Comparison of ENCODE assay signal across 17 cellular contexts in the genomic region with DNA sequence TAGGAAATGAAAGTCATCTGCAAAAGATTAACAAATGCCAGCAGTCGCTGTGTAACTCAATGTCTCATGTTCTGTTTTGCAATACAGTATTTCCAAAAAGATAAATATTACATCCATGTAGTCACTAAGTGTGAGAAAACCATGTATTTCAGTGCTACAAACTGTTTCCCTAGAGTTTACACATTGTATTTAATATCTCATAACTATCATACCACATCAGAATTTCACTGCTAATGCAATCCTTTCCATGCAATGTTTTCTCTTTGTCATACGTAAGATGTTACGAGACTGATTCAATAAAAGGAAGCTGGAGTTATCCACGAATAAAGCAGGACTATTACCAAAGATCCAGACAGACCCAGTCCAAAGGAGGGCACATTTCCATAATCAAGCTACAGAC.
DNase-seq lines count a peak whose midpoint lies in the region; ATAC-seq, FAIRE-seq and TF ChIP-seq lines count a peak whose summit lies in the region.
"Had no signal": no experiment of that assay in that cellular context is flagged by ENCODE, and none has a peak within 500 bp of the region (broad histone marks: within the 10 kb centered on the region; RNA-seq: fewer than 3 reads in every experiment).

No MANE protein-coding gene starts in this region.

- no peak for DNase-seq in HepG2 (ENCODE audit: low spot score)
- DNase-seq in right lobe of liver = no peak
- DNase-seq in HPDE6-E6E7 (ENCODE audit: extremely low spot score) = no peak
- DNase-seq in T-helper 2 cell = no peak
- DNase-seq in SHP77 treated with DMSO at 0.1 percent for 48 hours (lab: John Stamatoyannopoulos, UW) = no peak
- DNase-seq in stimulated activated CD8-positive, alpha-beta memory T cell treated with anti-CD3 and anti-CD28 coated beads, Interleukin-4, amount 100 ng/mL, for 48 hours = no peak
- DNase-seq: activated CD4-positive, alpha-beta T cell treated with anti-CD3 and anti-CD28 coated beads, Interleukin-2, amount 50 U/mL, for 4 hours; DND-41; hypothalamus; NCI-H1694; NCI-H524 treated with DMSO at 0.1 percent for 48 hours; T1000 had no signal

- H3K9ac ChIP-seq in liver (ENCODE audit: low read depth in 1 of 2, low read length in 2 of 2) = peak overlapping the region in 1 of 2 donors; percentile 43
- H3K9ac ChIP-seq in HepG2 (ENCODE audit: insufficient read depth, low read depth, low read length) = no peak overlapping the region
- H3K9ac ChIP-seq: neural progenitor cell had no signal

- H3K36me3 ChIP-seq in liver (ENCODE audit: control insufficient read depth in 4 of 4, insufficient read depth in 3 of 4, low read depth in 1 of 4, low read length in 3 of 4) (peaks cover 0 to 15% (median under 1%) of the 10 kb centered on the region in 4 donors), HepG2 (replicated peaks in 1 of 2; ENCODE audit: control insufficient read depth in 1 of 2, insufficient read depth in 2 of 2, low read length in 2 of 2) (no peaks in the 10 kb centered on the region), right lobe of liver (no peaks in the 10 kb centered on the region)
- H3K36me3 ChIP-seq: neural progenitor cell had no signal

- peaks cover 16% of the 10 kb centered on the region for H3K4me1 Mint-ChIP-seq in dendritic cell treated with granulocyte-macrophage colony-stimulating factor and Interleukin-4, amounts not matched to agents 40 ng/mL and 50 ng/mL, for 4 days (ENCODE audit: low read depth)
- H3K4me1 Mint-ChIP-seq: activated T-helper 17 cell treated with anti-CD3 and anti-CD28 coated beads, Interleukin-2, amount 50 U/mL, for 72 hours; neural progenitor cell had no signal

- no peak overlapping the region for H3K4me3 ChIP-seq in liver (ENCODE audit: low read depth in 1 of 3, low read length in 3 of 3)
- no peak overlapping the region for H3K4me3 ChIP-seq in HepG2 (replicated peaks in 1 of 3; ENCODE audit: insufficient read depth in 1 of 3, low read depth in 2 of 3, low read length in 3 of 3)
- no peak overlapping the region for H3K4me3 ChIP-seq in right lobe of liver
- H3K4me3 ChIP-seq: K562, neural progenitor cell had no signal

- peak overlapping the region; percentile 12 for H3K27ac Mint-ChIP-seq in dendritic cell treated with granulocyte-macrophage colony-stimulating factor and Interleukin-4, amounts not matched to agents 40 ng/mL and 50 ng/mL, for 4 days
- H3K27ac Mint-ChIP-seq: activated T-helper 17 cell treated with anti-CD3 and anti-CD28 coated beads, Interleukin-2, amount 50 U/mL, for 72 hours; neural progenitor cell had no signal

- no peak for TF ChIP-seq RAD21 in liver (IDR thresholded peaks at IDR 0.05)
- TF ChIP-seq RAD21 in HepG2 (CRISPR knock-in tag; IDR thresholded peaks at IDR 0.05) = no peak

- 27% methylated on average over 4 of the region's 4 CpGs for WGBS in liver
- 91% methylated on average over 4 of the region's 4 CpGs for WGBS in HepG2 (ENCODE audit: low lambda C conversion rate)
- WGBS in right lobe of liver (ENCODE audit: insufficient coverage, low coverage, low lambda C conversion rate, missing lambda C conversion rate) = 12% methylated on average over 4 of the region's 4 CpGs

- no peaks in the 10 kb centered on the region for H3K79me2 ChIP-seq in HepG2 (ENCODE audit: insufficient read depth, low read length)

- H3K4me3 Mint-ChIP-seq in dendritic cell treated with granulocyte-macrophage colony-stimulating factor and Interleukin-4, amounts not matched to agents 40 ng/mL and 50 ng/mL, for 4 days = no peak overlapping the region
- H3K4me3 Mint-ChIP-seq: activated T-helper 17 cell treated with anti-CD3 and anti-CD28 coated beads, Interleukin-2, amount 50 U/mL, for 72 hours; neural progenitor cell had no signal

- no peaks in the 10 kb centered on the region for H3K9me3 Mint-ChIP-seq in dendritic cell treated with granulocyte-macrophage colony-stimulating factor and Interleukin-4, amounts not matched to agents 40 ng/mL and 50 ng/mL, for 4 days
- H3K9me3 Mint-ChIP-seq: activated T-helper 17 cell treated with anti-CD3 and anti-CD28 coated beads, Interleukin-2, amount 50 U/mL, for 72 hours had no signal

- H3K36me3 Mint-ChIP-seq in dendritic cell treated with granulocyte-macrophage colony-stimulating factor and Interleukin-4, amounts not matched to agents 40 ng/mL and 50 ng/mL, for 4 days (ENCODE audit: low read depth) = no peaks in the 10 kb centered on the region
- H3K36me3 Mint-ChIP-seq: neural progenitor cell had no signal

- H3K9me3 ChIP-seq in liver (ENCODE audit: control insufficient read depth in 4 of 4, low read length in 3 of 4) (no peaks in the 10 kb centered on the region), HepG2 (ENCODE audit: low read length) (no peaks in the 10 kb centered on the region), right lobe of liver (no peaks in the 10 kb centered on the region)

- no peak for TF ChIP-seq POLR2A in HepG2 (IDR thresholded peaks at IDR 0.05; ENCODE audit: insufficient read depth in 1 of 2, low read depth in 2 of 2, low read length in 2 of 2)
- no peak for TF ChIP-seq POLR2A in right lobe of liver (IDR thresholded peaks at IDR 0.05)

- CTCF ChIA-PET in HepG2 (lab: Yijun Ruan, JAX; ENCODE audit: low intra/inter-chr PET ratio, low total read pairs) = no interaction called here

- no peak for FAIRE-seq in HepG2 (lab: Jason Lieb, UNC)
- FAIRE-seq: K562 had no signal

- H3K27me3 ChIP-seq in liver (ENCODE audit: control insufficient read depth in 4 of 4, insufficient read depth in 4 of 4, low read length in 3 of 4) (no peaks in the 10 kb centered on the region), HepG2 (ENCODE audit: control insufficient read depth in 1 of 2, insufficient read depth in 2 of 2, low read length in 2 of 2) (no peaks in the 10 kb centered on the region), right lobe of liver (no peaks in the 10 kb centered on the region)
- H3K27me3 ChIP-seq: neural progenitor cell had no signal

- no peak overlapping the region for H3K4me2 ChIP-seq in HepG2 (ENCODE audit: low read depth, low read length)
- H3K4me2 ChIP-seq: neural progenitor cell had no signal

- peak overlapping the region; percentile 10 to 78 for H3K27ac ChIP-seq in liver (ENCODE audit: low read depth in 1 of 2, low read length in 2 of 2)
- H3K27ac ChIP-seq in HepG2 (ENCODE audit: extremely low read length, insufficient read depth, low read length) = no peak overlapping the region
- H3K27ac ChIP-seq in right lobe of liver = peak overlapping the region in 1 of 3 donors; percentile 22
- H3K27ac ChIP-seq: neural progenitor cell had no signal

- H3K27me3 Mint-ChIP-seq in dendritic cell treated with granulocyte-macrophage colony-stimulating factor and Interleukin-4, amounts not matched to agents 40 ng/mL and 50 ng/mL, for 4 days = no peaks in the 10 kb centered on the region
- H3K27me3 Mint-ChIP-seq: activated T-helper 17 cell treated with anti-CD3 and anti-CD28 coated beads, Interleukin-2, amount 50 U/mL, for 72 hours had no signal

- intact Hi-C loops in HepG2 (cut with micrococcal nuclease; ENCODE audit: unreplicated experiment) = loop anchor here (10.0 kb wide), 1 partner anchor 643 kb away; no protein-coding TSS in a partner anchor
- intact Hi-C loops in dendritic cell treated with granulocyte-macrophage colony-stimulating factor and Interleukin-4, amounts not matched to agents 40 ng/mL and 50 ng/mL, for 4 days (cut with micrococcal nuclease) = loop anchor here (5.0 kb wide), 1 partner anchor 640 kb away; no protein-coding TSS in a partner anchor
- intact Hi-C loops in right lobe of liver (cut with DNase I) = no loop called here

- H3K4me1 ChIP-seq in liver (ENCODE audit: control insufficient read depth in 4 of 4, insufficient read depth in 4 of 4, low read length in 3 of 4) (peaks cover 0 to 8% (median 4%) of the 10 kb centered on the region in 4 donors), HepG2 (ENCODE audit: insufficient read depth, low read length) (no peaks in the 10 kb centered on the region), right lobe of liver (peaks cover 0 to 11% (median 0%) of the 10 kb centered on the region in 4 donors)
- H3K4me1 ChIP-seq: neural progenitor cell had no signal

- TF ChIP-seq CTCF in liver (IDR thresholded peaks at IDR 0.05; ENCODE audit: low read depth, low read length, missing input control) = no peak
- TF ChIP-seq CTCF in HepG2 (CRISPR knock-in tag; IDR thresholded peaks at IDR 0.05) = no peak
- no peak for TF ChIP-seq CTCF in right lobe of liver (IDR thresholded peaks at IDR 0.05)

- no peak for ATAC-seq in HepG2
- ATAC-seq in right lobe of liver = peak; percentile 59 to 84 (median 74)
- ATAC-seq: activated T-helper 17 cell treated with anti-CD3 and anti-CD28 coated beads, Interleukin-2, amount 50 U/mL, for 72 hours; K562 had no signal

- no peak overlapping the region for H2AFZ ChIP-seq in HepG2 (ENCODE audit: low read length)
- H2AFZ ChIP-seq: neural progenitor cell had no signal

- no TSS peak for BruUV-seq in HepG2 (replicated peaks; lab: Mats Ljungman, UMichigan)

- in situ Hi-C loops in HepG2 (cut with HindIII; ENCODE audit: extremely low pct_ligation_motif_present, low pct_unique_long_range_greater_than_20kb) = no loop called here

- POLR2A ChIA-PET in HepG2 (lab: Yijun Ruan, JAX) = no interaction called here

- TF ChIP-seq EP300 in HepG2 (IDR thresholded peaks at IDR 0.05; ENCODE audit: low read depth in 2 of 2, low read length in 2 of 2) = no peak
- TF ChIP-seq EP300 in HepG2 (CRISPR knock-in tag; IDR thresholded peaks at IDR 0.05; ENCODE audit: borderline replicate concordance) = no peak

- H4K20me1 ChIP-seq in HepG2 (ENCODE audit: insufficient read depth, low read length) = no peaks in the 10 kb centered on the region

TF ChIP-seq in liver, 16 proteins besides CTCF, POLR2A, EP300 and RAD21 (continues in another document):
- peak; percentile 36 for TF ChIP-seq YY1 (IDR thresholded peaks at IDR 0.05)
- TF ChIP-seq TAF1 (conservative IDR thresholded peaks at IDR 0.05) = no peak
- TF ChIP-seq HNF4A (conservative IDR thresholded peaks at IDR 0.05) = peak in 1 of 2 donors; percentile 18
- TF ChIP-seq NR2F2 (IDR thresholded peaks at IDR 0.05) = no peak
- TF ChIP-seq FOXA2 (IDR thresholded peaks at IDR 0.05) = no peak
- no peak for TF ChIP-seq SP1 (IDR thresholded peaks at IDR 0.05)
- TF ChIP-seq HNF4G (IDR thresholded peaks at IDR 0.05) = no peak

TF ChIP-seq in HepG2, 621 proteins besides CTCF, POLR2A, EP300 and RAD21 (continues in another document):
- no peak for TF ChIP-seq ELF3 (CRISPR knock-in tag; IDR thresholded peaks at IDR 0.05)
- no peak for TF ChIP-seq MAFK (conservative IDR thresholded peaks at IDR 0.05 in 1 of 2, IDR thresholded peaks at IDR 0.05 in 1 of 2; ENCODE audit: low read length in 2 of 2)
- no peak for TF ChIP-seq HNRNPK (IDR thresholded peaks at IDR 0.05; ENCODE audit: low read depth, low read length, poor library complexity, severe bottlenecking)
- TF ChIP-seq MTA1 (CRISPR knock-in tag; IDR thresholded peaks at IDR 0.05; ENCODE audit: borderline replicate concordance) = no peak
- TF ChIP-seq NPAS2 (CRISPR knock-in tag; IDR thresholded peaks at IDR 0.05; ENCODE audit: borderline replicate concordance) = no peak
- no peak for TF ChIP-seq SCMH1 (CRISPR knock-in tag; IDR thresholded peaks at IDR 0.05; ENCODE audit: borderline replicate concordance)

Comparison
In these comparisons a context has a peak if more than half of its experiments do, and no peak if none do; other contexts are left out.
1. intact Hi-C loops: an anchor here in HepG2 (10.0 kb wide) and dendritic cell treated with granulocyte-macrophage colony-stimulating factor and Interleukin-4, amounts not matched to agents 40 ng/mL and 50 ng/mL, for 4 days (5.0 kb wide); none called in right lobe of liver.